24 cellular contexts compared by ENCODE assay signal in genomic region chr1:233675394-233675793, GRCh38.
DNase-seq lines count a peak whose midpoint lies in the region; ATAC-seq, FAIRE-seq and TF ChIP-seq lines count a peak whose summit lies in the region.
"Had no signal": no experiment of that assay in that cellular context is flagged by ENCODE, and none has a peak within 500 bp of the region (broad histone marks: within the 10 kb centered on the region; RNA-seq: fewer than 3 reads in every experiment).

No MANE protein-coding gene starts in this region.

- TF ChIP-seq POLR2A in upper lobe of left lung (IDR thresholded peaks at IDR 0.05), result no peak

- H3K27me3 ChIP-seq in upper lobe of left lung, result no peaks in the 10 kb centered on the region
- H3K27me3 ChIP-seq in aorta (ENCODE audit: control insufficient read depth in 1 of 2, insufficient read depth in 2 of 2, low read length in 1 of 2), result no peaks in the 10 kb centered on the region
- H3K27me3 ChIP-seq: Peyer's patch, SJSA1 had no signal

- peak; percentile 2 for ATAC-seq in GM18873 (IDR thresholded peaks at IDR 0.05; ENCODE audit: low FRiP score, unreplicated experiment)
- peak; percentile 3 for ATAC-seq in HG02610 (IDR thresholded peaks at IDR 0.05; ENCODE audit: unreplicated experiment)
- peak; percentile 4 for ATAC-seq in HG03354 (IDR thresholded peaks at IDR 0.05; ENCODE audit: poor library complexity, severe bottlenecking, unreplicated experiment)
- no peak for ATAC-seq in upper lobe of left lung (ENCODE audit: low FRiP score in 2 of 2)
- ATAC-seq in aorta (ENCODE audit: low FRiP score), result no peak
- ATAC-seq: T-helper 17 cell had no signal

- no peak for TF ChIP-seq CTCF in upper lobe of left lung (IDR thresholded peaks at IDR 0.05)

- no peaks in the 10 kb centered on the region for H3K36me3 ChIP-seq in upper lobe of left lung
- no peaks in the 10 kb centered on the region for H3K36me3 ChIP-seq in aorta (ENCODE audit: control insufficient read depth in 1 of 2, insufficient read depth in 2 of 2, low read length in 1 of 2)
- H3K36me3 ChIP-seq: Peyer's patch, SJSA1 had no signal

- TF ChIP-seq EP300 in upper lobe of left lung (IDR thresholded peaks at IDR 0.05), result no peak

- DNase-seq in upper lobe of left lung, result no peak
- no peak for DNase-seq in T-helper 1 cell
- no peak for DNase-seq in activated CD4-positive, alpha-beta T cell treated with anti-CD3 and anti-CD28 coated beads, Interleukin-2, amount 50 U/mL, for 4 hours
- no peak for DNase-seq in aorta
- DNase-seq: AML-193, DND-41, HFFc6, Kasumi-1, NCI-H1092, NCI-H146, NCI-H2029 treated with DMSO at 0.1 percent for 48 hours, NCI-H2171, NCI-H446, NCI-H526 treated with DMSO at 0.1 percent for 48 hours, Peyer's patch, T-helper 17 cell had no signal

- WGBS in upper lobe of left lung, 2 donors, result 94 to 95% methylated on average over 2 of the region's 2 CpGs
- WGBS in aorta, 2 donors, result 96 to 98% methylated on average over 2 of the region's 2 CpGs

- H3K9me3 ChIP-seq in upper lobe of left lung (no peaks in the 10 kb centered on the region), aorta (ENCODE audit: control insufficient read depth, low read length) (no peaks in the 10 kb centered on the region)
- H3K9me3 ChIP-seq: Peyer's patch, SJSA1 had no signal

- H3K27ac ChIP-seq in upper lobe of left lung, result no peak overlapping the region
- no peak overlapping the region for H3K27ac ChIP-seq in aorta (ENCODE audit: low read depth in 1 of 2, low read length in 2 of 2)
- H3K27ac ChIP-seq: C4-2B, Peyer's patch, SJSA1 had no signal

- intact Hi-C loops in aorta (cut with DNase I), result no loop called here

- FAIRE-seq in islet of Langerhans (lab: Jason Lieb, UNC), result peak; percentile 13
- FAIRE-seq: G401.6, H54 had no signal

- no peak overlapping the region for H3K4me3 ChIP-seq in upper lobe of left lung
- H3K4me3 ChIP-seq in aorta (ENCODE audit: low read length in 2 of 2), result no peak overlapping the region
- H3K4me3 ChIP-seq: Peyer's patch, SJSA1 had no signal

- H3K4me1 ChIP-seq in upper lobe of left lung (no peaks in the 10 kb centered on the region), aorta (ENCODE audit: control insufficient read depth in 1 of 2, insufficient read depth in 2 of 2, low read length in 2 of 2) (no peaks in the 10 kb centered on the region)
- H3K4me1 ChIP-seq: SJSA1 had no signal

Comparison
In these comparisons a context has a peak if more than half of its experiments do, and no peak if none do; other contexts are left out.
1. ATAC-seq: peak in GM18873 (single experiment), HG02610 (single experiment) and HG03354 (single experiment); none in upper lobe of left lung (0 of 2) and aorta (single experiment).